Comparison of ENCODE assay signal across 12 cellular contexts in genomic region chr5:5572010-5572982, GRCh38.
DNase-seq lines count a peak whose midpoint lies in the region; ATAC-seq and TF ChIP-seq lines count a peak whose summit lies in the region.
"Had no signal": no experiment of that assay in that cellular context is flagged by ENCODE, and none has a peak within 500 bp of the region (broad histone marks: within the 10 kb centered on the region; RNA-seq: fewer than 3 reads in every experiment).

No MANE protein-coding gene starts in this region.

- no peaks in the 10 kb centered on the region for H3K36me3 Mint-ChIP-seq in activated CD8-positive, alpha-beta T cell treated with anti-CD3 and anti-CD28 coated beads, Interleukin-2, amount 10 ng/mL, durations not matched to agents 7 days and 5 days (ENCODE audit: low read depth)

- POLR2A ChIA-PET in activated CD8-positive, alpha-beta T cell treated with anti-CD3 and anti-CD28 coated beads, Interleukin-2, amount 10 ng/mL, durations not matched to agents 7 days and 5 days (lab: Charles Lee): no interaction called here

- DNase-seq in SK-MEL-5 (ENCODE audit: low read depth, low spot score) (peak; percentile 19), omental fat pad (ENCODE audit: low spot score) (no peak), ureter (ENCODE audit: low spot score) (peak; percentile 62), activated T-cell treated with anti-CD3 and anti-CD28 coated beads for 4 hours (no peak)
- no peak for DNase-seq in activated CD8-positive, alpha-beta T cell treated with anti-CD3 and anti-CD28 coated beads, Interleukin-2, amount 10 ng/mL, durations not matched to agents 7 days and 5 days
- no peak for DNase-seq in activated naive CD4-positive, alpha-beta T cell treated with anti-CD3 and anti-CD28 coated beads, Interleukin-2, amount 50 U/mL, for 16 hours
- DNase-seq: activated B cell treated with CpG ODN at 0.5 μM for 24 hours; activated T-cell treated with anti-CD3 and anti-CD28 coated beads, Interleukin-2, amount 50 U/mL, for 4 hours; effector CD8-positive, alpha-beta T cell; Kasumi-1; NCI-H2107 had no signal

- H3K9me3 ChIP-seq in gastroesophageal sphincter: no peaks in the 10 kb centered on the region

- no peak for TF ChIP-seq EP300 in gastroesophageal sphincter (IDR thresholded peaks at IDR 0.05)

- no peaks in the 10 kb centered on the region for H3K27me3 Mint-ChIP-seq in activated CD8-positive, alpha-beta T cell treated with anti-CD3 and anti-CD28 coated beads, Interleukin-2, amount 10 ng/mL, durations not matched to agents 7 days and 5 days (ENCODE audit: low read depth)

- peak overlapping the region; percentile 15 to 38 for H3K4me3 ChIP-seq in gastroesophageal sphincter

- no peak for TF ChIP-seq POLR2A in gastroesophageal sphincter (IDR thresholded peaks at IDR 0.05)

- H3K4me1 Mint-ChIP-seq in activated CD8-positive, alpha-beta T cell treated with anti-CD3 and anti-CD28 coated beads, Interleukin-2, amount 10 ng/mL, durations not matched to agents 7 days and 5 days (ENCODE audit: low read depth): no peaks in the 10 kb centered on the region
- H3K4me1 Mint-ChIP-seq: activated B cell treated with CpG ODN at 0.5 μM for 24 hours had no signal

- TF ChIP-seq CTCF in gastroesophageal sphincter (IDR thresholded peaks at IDR 0.05) (no peak), omental fat pad (IDR thresholded peaks at IDR 0.05) (no peak)

- no peaks in the 10 kb centered on the region for H3K9me3 Mint-ChIP-seq in activated CD8-positive, alpha-beta T cell treated with anti-CD3 and anti-CD28 coated beads, Interleukin-2, amount 10 ng/mL, durations not matched to agents 7 days and 5 days (ENCODE audit: insufficient read depth)
- H3K9me3 Mint-ChIP-seq: activated B cell treated with CpG ODN at 0.5 μM for 24 hours; activated T-cell treated with anti-CD3 and anti-CD28 coated beads, Interleukin-2, amount 50 U/mL, for 4 hours had no signal

- CTCF ChIA-PET in activated CD8-positive, alpha-beta T cell treated with anti-CD3 and anti-CD28 coated beads, Interleukin-2, amount 10 ng/mL, durations not matched to agents 7 days and 5 days (lab: Charles Lee): no interaction called here

- H3K27ac Mint-ChIP-seq in activated CD8-positive, alpha-beta T cell treated with anti-CD3 and anti-CD28 coated beads, Interleukin-2, amount 10 ng/mL, durations not matched to agents 7 days and 5 days: no peak overlapping the region
- H3K27ac Mint-ChIP-seq: activated B cell treated with CpG ODN at 0.5 μM for 24 hours had no signal

- in situ Hi-C loops in SK-MEL-5 (cut with HindIII; ENCODE audit: low pct_unique_long_range_greater_than_20kb, low sequenced_read_pairs): no loop called here

- ATAC-seq in gastroesophageal sphincter: peak; percentile 89
- ATAC-seq in omental fat pad (ENCODE audit: low FRiP score): peak; percentile 81
- no peak for ATAC-seq in activated CD8-positive, alpha-beta T cell treated with anti-CD3 and anti-CD28 coated beads, Interleukin-2, amount 10 ng/mL, durations not matched to agents 7 days and 5 days
- ATAC-seq: activated T-cell treated with anti-CD3 and anti-CD28 coated beads, Interleukin-2, amount 50 U/mL, for 4 hours had no signal

- H3K36me3 ChIP-seq in gastroesophageal sphincter: no peaks in the 10 kb centered on the region

- H3K27ac ChIP-seq in gastroesophageal sphincter: peak overlapping the region; percentile 52 to 95 (median 90)

- 17 to 31% methylated on average over 11 to 19 of the region's 30 CpGs for WGBS in gastroesophageal sphincter (ENCODE audit: low coverage in 1 of 2), 2 donors

- H3K4me1 ChIP-seq in gastroesophageal sphincter: peaks cover 0 to 30% (median 10%) of the 10 kb centered on the region in 3 donors

- H3K4me3 Mint-ChIP-seq in activated CD8-positive, alpha-beta T cell treated with anti-CD3 and anti-CD28 coated beads, Interleukin-2, amount 10 ng/mL, durations not matched to agents 7 days and 5 days: no peak overlapping the region
- H3K4me3 Mint-ChIP-seq: activated B cell treated with CpG ODN at 0.5 μM for 24 hours; activated T-cell treated with anti-CD3 and anti-CD28 coated beads, Interleukin-2, amount 50 U/mL, for 4 hours had no signal

- no peaks in the 10 kb centered on the region for H3K27me3 ChIP-seq in gastroesophageal sphincter

Comparison
In these comparisons a context has a peak if more than half of its experiments do, and no peak if none do; other contexts are left out.
1. DNase-seq: peak in SK-MEL-5 (single experiment) and ureter (single experiment); none in omental fat pad (single experiment), activated CD8-positive, alpha-beta T cell treated with anti-CD3 and anti-CD28 coated beads, Interleukin-2, amount 10 ng/mL, durations not matched to agents 7 days and 5 days (single experiment), activated T-cell treated with anti-CD3 and anti-CD28 coated beads for 4 hours (single experiment) and activated naive CD4-positive, alpha-beta T cell treated with anti-CD3 and anti-CD28 coated beads, Interleukin-2, amount 50 U/mL, for 16 hours (single experiment).